8 cellular contexts compared by ENCODE assay signal in genomic region chr17:62653831-62654829, GRCh38. TPM values are rescaled to one million over a fixed set of nuclear protein-coding genes. Genes with fewer than 3 reads are reported as not detected.
DNase-seq lines count a peak whose midpoint lies in the region; ATAC-seq, FAIRE-seq and TF ChIP-seq lines count a peak whose summit lies in the region.

No MANE protein-coding gene starts in this region.

- WGBS in lung, 2 donors, result 32 to 43% methylated on average over 18 to 19 of the region's 19 CpGs

- H3K4me1 ChIP-seq in lung (ENCODE audit: control insufficient read depth in 2 of 2, insufficient read depth in 2 of 2, low read length in 2 of 2), result peaks cover 0 to 8% of the 10 kb centered on the region in 2 donors

- H3K27ac ChIP-seq in lung (ENCODE audit: low read depth in 1 of 2, low read length in 1 of 2), result peak overlapping the region in 1 of 2 donors; percentile 54

- TF ChIP-seq POLR2A in GM12892 (IDR thresholded peaks at IDR 0.05; ENCODE audit: low read depth, low read length), result no peak

- H3K27me3 ChIP-seq in lung (ENCODE audit: control insufficient read depth, insufficient read depth), result no peaks in the 10 kb centered on the region

- no peak for FAIRE-seq in GM12892 (lab: Jason Lieb, UNC)

- ATAC-seq in lung (ENCODE audit: insufficient read depth, low FRiP score) (no peak), GM19463 (IDR thresholded peaks at IDR 0.05; ENCODE audit: unreplicated experiment) (no peak)

- DNase-seq in A172 (ENCODE audit: low spot score) (peak; percentile 42), GOT3 (lab: John Stamatoyannopoulos, UW) (peak; percentile 14), astrocyte of the hippocampus (ENCODE audit: low read depth, low spot score) (peak; percentile 52), lung (ENCODE audit: low spot score) (peak; percentile 56), DMS79 treated with DMSO at 0.1 percent for 48 hours (lab: John Stamatoyannopoulos, UW) (no peak), superior temporal gyrus (ENCODE audit: extremely low spot score) (no peak), GM12892 (ENCODE audit: insufficient read length) (no peak)

- H3K9me3 ChIP-seq in lung (ENCODE audit: control insufficient read depth in 2 of 2, insufficient read depth in 1 of 2, low read length in 1 of 2), result no peaks in the 10 kb centered on the region

- H3K36me3 ChIP-seq in lung (ENCODE audit: control insufficient read depth in 2 of 2, insufficient read depth in 2 of 2, low read length in 2 of 2), result no peaks in the 10 kb centered on the region

- no peak overlapping the region for H3K4me3 ChIP-seq in lung

- TF ChIP-seq CTCF in lung (IDR thresholded peaks at IDR 0.05; ENCODE audit: control extremely low read depth, extremely low read depth), result no peak

RNA-seq across cellular contexts. Expression of gene MRC2, which starts 26.7 kb away (rescaled TPM):
- total RNA-seq in A172 (2014; rRNA removed; shearing (Covaris generic)), result 122 and 123 TPM in 2 replicates
- 10 to 100 TPM; 78.8 to 82.3 TPM for total RNA-seq in lung
- 10 to 100 TPM; 15.9 to 58.1 TPM for polyA plus RNA-seq in lung
- 1.3 TPM for polyA plus RNA-seq in GM12892 (2012; ENCODE audit: missing spikeins)

Comparison
In these comparisons a context has a peak if more than half of its experiments do, and no peak if none do; other contexts are left out.
1. DNase-seq: peak in A172 (single experiment), GOT3 (single experiment), astrocyte of the hippocampus (single experiment) and lung (single experiment); none in DMS79 treated with DMSO at 0.1 percent for 48 hours (single experiment), superior temporal gyrus (single experiment) and GM12892 (single experiment).